Comparison of ENCODE assay signal across 1 cellular context in genomic region chr22:44801476-44801875, GRCh38.
TF ChIP-seq lines count a peak whose summit lies in the region.

No MANE protein-coding gene starts in this region.

TF ChIP-seq in SK-N-SH, 30 proteins besides CTCF, POLR2A, EP300 and RAD21 (continued from another document):
- TF ChIP-seq, protein P1, sequence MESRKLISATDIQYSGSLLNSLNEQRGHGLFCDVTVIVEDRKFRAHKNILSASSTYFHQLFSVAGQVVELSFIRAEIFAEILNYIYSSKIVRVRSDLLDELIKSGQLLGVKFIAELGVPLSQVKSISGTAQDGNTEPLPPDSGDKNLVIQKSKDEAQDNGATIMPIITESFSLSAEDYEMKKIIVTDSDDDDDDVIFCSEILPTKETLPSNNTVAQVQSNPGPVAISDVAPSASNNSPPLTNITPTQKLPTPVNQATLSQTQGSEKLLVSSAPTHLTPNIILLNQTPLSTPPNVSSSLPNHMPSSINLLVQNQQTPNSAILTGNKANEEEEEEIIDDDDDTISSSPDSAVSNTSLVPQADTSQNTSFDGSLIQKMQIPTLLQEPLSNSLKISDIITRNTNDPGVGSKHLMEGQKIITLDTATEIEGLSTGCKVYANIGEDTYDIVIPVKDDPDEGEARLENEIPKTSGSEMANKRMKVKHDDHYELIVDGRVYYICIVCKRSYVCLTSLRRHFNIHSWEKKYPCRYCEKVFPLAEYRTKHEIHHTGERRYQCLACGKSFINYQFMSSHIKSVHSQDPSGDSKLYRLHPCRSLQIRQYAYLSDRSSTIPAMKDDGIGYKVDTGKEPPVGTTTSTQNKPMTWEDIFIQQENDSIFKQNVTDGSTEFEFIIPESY (IDR thresholded peaks at IDR 0.05; ENCODE audit: borderline replicate concordance, low read depth) = no peak
- TF ChIP-seq, protein P2, sequence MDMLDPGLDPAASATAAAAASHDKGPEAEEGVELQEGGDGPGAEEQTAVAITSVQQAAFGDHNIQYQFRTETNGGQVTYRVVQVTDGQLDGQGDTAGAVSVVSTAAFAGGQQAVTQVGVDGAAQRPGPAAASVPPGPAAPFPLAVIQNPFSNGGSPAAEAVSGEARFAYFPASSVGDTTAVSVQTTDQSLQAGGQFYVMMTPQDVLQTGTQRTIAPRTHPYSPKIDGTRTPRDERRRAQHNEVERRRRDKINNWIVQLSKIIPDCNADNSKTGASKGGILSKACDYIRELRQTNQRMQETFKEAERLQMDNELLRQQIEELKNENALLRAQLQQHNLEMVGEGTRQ (IDR thresholded peaks at IDR 0.05; ENCODE audit: borderline replicate concordance, low read depth, low read length) = no peak
- TF ChIP-seq EZH2phosphoT487 (IDR thresholded peaks at IDR 0.05; ENCODE audit: borderline replicate concordance, low read depth) (no peak), GABPA (IDR thresholded peaks at IDR 0.05; ENCODE audit: low read depth) (no peak), CHD2 (IDR thresholded peaks at IDR 0.05; ENCODE audit: low read length, partially characterized antibody) (no peak), FOXJ3 (CRISPR knock-in tag; IDR thresholded peaks at IDR 0.05) (no peak), IRF3 (IDR thresholded peaks at IDR 0.05; ENCODE audit: low read depth, low read length) (no peak)
- TF ChIP-seq, protein P3, sequence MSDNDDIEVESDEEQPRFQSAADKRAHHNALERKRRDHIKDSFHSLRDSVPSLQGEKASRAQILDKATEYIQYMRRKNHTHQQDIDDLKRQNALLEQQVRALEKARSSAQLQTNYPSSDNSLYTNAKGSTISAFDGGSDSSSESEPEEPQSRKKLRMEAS (IDR thresholded peaks at IDR 0.05; ENCODE audit: low read depth) = no peak
